Comparison of ENCODE assay signal across 20 cellular contexts in genomic region chr6:64145658-64146057, GRCh38.
"Had no signal": no experiment of that assay in that cellular context is flagged by ENCODE, and none has a peak within 500 bp of the region (broad histone marks: within the 10 kb centered on the region; RNA-seq: fewer than 3 reads in every experiment).

No MANE protein-coding gene starts in this region.

- H3K4me1 ChIP-seq: esophagus muscularis mucosa, gastrocnemius medialis, heart right ventricle, left lung, lower lobe of right lung had no signal

- DNase-seq: dermis blood vessel endothelial cell; dorsolateral prefrontal cortex; effector CD4-positive, alpha-beta T cell; effector memory CD4-positive, alpha-beta T cell; foreskin melanocyte; gastrocnemius medialis; glutamatergic neuron; head of caudate nucleus; heart right ventricle; hippocampal formation; left cardiac atrium; left lung; left ventricle myocardium superior; lower lobe of right lung; mesendoderm; midbrain; naive thymus-derived CD4-positive, alpha-beta T cell had no signal

- H3K27ac Mint-ChIP-seq: memory B cell; naive thymus-derived CD4-positive, alpha-beta T cell had no signal

- H3K4me1 Mint-ChIP-seq: memory B cell; naive thymus-derived CD4-positive, alpha-beta T cell had no signal

- H3K4me3 ChIP-seq: coronary artery, dorsolateral prefrontal cortex, esophagus muscularis mucosa, gastrocnemius medialis, heart right ventricle, left lung, lower lobe of right lung had no signal

- H3K27ac ChIP-seq: coronary artery, dorsolateral prefrontal cortex, esophagus muscularis mucosa, gastrocnemius medialis, heart right ventricle, left lung, lower lobe of right lung had no signal

- H3K36me3 Mint-ChIP-seq: memory B cell; naive thymus-derived CD4-positive, alpha-beta T cell had no signal

- H3K36me3 ChIP-seq: esophagus muscularis mucosa, gastrocnemius medialis, heart right ventricle, left lung, lower lobe of right lung had no signal

- H3K9me3 ChIP-seq: esophagus muscularis mucosa, gastrocnemius medialis, left lung, lower lobe of right lung had no signal

- H3K4me3 Mint-ChIP-seq: memory B cell; naive thymus-derived CD4-positive, alpha-beta T cell had no signal

- H3K27me3 Mint-ChIP-seq: memory B cell; naive thymus-derived CD4-positive, alpha-beta T cell had no signal

- H3K27me3 ChIP-seq: dorsolateral prefrontal cortex, esophagus muscularis mucosa, gastrocnemius medialis, heart right ventricle, left lung had no signal
